In genomic region chr5:171494452-171495121, GRCh38 we compare ENCODE assay signal across 8 cellular contexts.
DNase-seq lines count a peak whose midpoint lies in the region; ATAC-seq and TF ChIP-seq lines count a peak whose summit lies in the region.

No MANE protein-coding gene starts in this region.

- H3K27me3 ChIP-seq in endodermal cell (ENCODE audit: control insufficient read depth, insufficient read depth, low read length, poor library complexity, severe bottlenecking) = no peaks in the 10 kb centered on the region

- peaks cover 6% of the 10 kb centered on the region for H3K4me1 ChIP-seq in endodermal cell (ENCODE audit: control insufficient read depth, insufficient read depth, low read length)

- no peak overlapping the region for H3K4me3 ChIP-seq in endodermal cell (ENCODE audit: low read length)

- ATAC-seq in HG03460 (IDR thresholded peaks at IDR 0.05; ENCODE audit: unreplicated experiment) (no peak), GM18858 (IDR thresholded peaks at IDR 0.05; ENCODE audit: unreplicated experiment) (no peak)

- H3K4me3 Mint-ChIP-seq in endodermal cell = no peak overlapping the region

- TF ChIP-seq CTCF in endodermal cell (conservative IDR thresholded peaks at IDR 0.05) = no peak

- H3K9ac ChIP-seq in endodermal cell (ENCODE audit: extremely low read depth, low read length, poor library complexity, severe bottlenecking) = no peak overlapping the region

- no peaks in the 10 kb centered on the region for H3K36me3 ChIP-seq in endodermal cell (ENCODE audit: control insufficient read depth, insufficient read depth, low read length)

- no peaks in the 10 kb centered on the region for H3K27me3 Mint-ChIP-seq in endodermal cell (ENCODE audit: insufficient read depth)

- H3K36me3 Mint-ChIP-seq in endodermal cell (ENCODE audit: low read depth) = no peaks in the 10 kb centered on the region

- WGBS in endodermal cell (ENCODE audit: insufficient coverage in 1 of 2, insufficient read length in 1 of 2), 2 experiments = 34 to 44% methylated on average over 8 to 17 of the region's 17 CpGs

- H3K9me3 ChIP-seq in endodermal cell (ENCODE audit: control insufficient read depth, low read length) = no peaks in the 10 kb centered on the region

- no peaks in the 10 kb centered on the region for H3K9me3 Mint-ChIP-seq in endodermal cell

- DNase-seq in AG08395 (ENCODE audit: low spot score) (peak; percentile 79), NCI-H1694 treated with DMSO at 0.1 percent for 48 hours (lab: John Stamatoyannopoulos, UW) (peak; percentile 13), endodermal cell (peak; percentile 91), mucosa of gallbladder (ENCODE audit: low spot score) (peak; percentile 43), NCI-H2196 treated with DMSO at 0.1 percent for 48 hours (lab: John Stamatoyannopoulos, UW; ENCODE audit: unreplicated experiment) (no peak)
- no peak for DNase-seq in activated CD4-positive, alpha-beta T cell treated with anti-CD3 and anti-CD28 coated beads, Interleukin-2, amount 50 U/mL, for 48 hours

- peaks cover 15% of the 10 kb centered on the region for H3K4me1 Mint-ChIP-seq in endodermal cell

- H3K27ac Mint-ChIP-seq in endodermal cell = peak overlapping the region; percentile 88

- H3K27ac ChIP-seq in endodermal cell (ENCODE audit: low read depth, low read length) = peak overlapping the region; percentile 78

Comparison
In these comparisons a context has a peak if more than half of its experiments do, and no peak if none do; other contexts are left out.
1. DNase-seq: peak in AG08395 (single experiment), NCI-H1694 treated with DMSO at 0.1 percent for 48 hours (single experiment), endodermal cell (single experiment) and mucosa of gallbladder (single experiment); none in NCI-H2196 treated with DMSO at 0.1 percent for 48 hours (single experiment) and activated CD4-positive, alpha-beta T cell treated with anti-CD3 and anti-CD28 coated beads, Interleukin-2, amount 50 U/mL, for 48 hours (0 of 2).